In the genomic region with DNA sequence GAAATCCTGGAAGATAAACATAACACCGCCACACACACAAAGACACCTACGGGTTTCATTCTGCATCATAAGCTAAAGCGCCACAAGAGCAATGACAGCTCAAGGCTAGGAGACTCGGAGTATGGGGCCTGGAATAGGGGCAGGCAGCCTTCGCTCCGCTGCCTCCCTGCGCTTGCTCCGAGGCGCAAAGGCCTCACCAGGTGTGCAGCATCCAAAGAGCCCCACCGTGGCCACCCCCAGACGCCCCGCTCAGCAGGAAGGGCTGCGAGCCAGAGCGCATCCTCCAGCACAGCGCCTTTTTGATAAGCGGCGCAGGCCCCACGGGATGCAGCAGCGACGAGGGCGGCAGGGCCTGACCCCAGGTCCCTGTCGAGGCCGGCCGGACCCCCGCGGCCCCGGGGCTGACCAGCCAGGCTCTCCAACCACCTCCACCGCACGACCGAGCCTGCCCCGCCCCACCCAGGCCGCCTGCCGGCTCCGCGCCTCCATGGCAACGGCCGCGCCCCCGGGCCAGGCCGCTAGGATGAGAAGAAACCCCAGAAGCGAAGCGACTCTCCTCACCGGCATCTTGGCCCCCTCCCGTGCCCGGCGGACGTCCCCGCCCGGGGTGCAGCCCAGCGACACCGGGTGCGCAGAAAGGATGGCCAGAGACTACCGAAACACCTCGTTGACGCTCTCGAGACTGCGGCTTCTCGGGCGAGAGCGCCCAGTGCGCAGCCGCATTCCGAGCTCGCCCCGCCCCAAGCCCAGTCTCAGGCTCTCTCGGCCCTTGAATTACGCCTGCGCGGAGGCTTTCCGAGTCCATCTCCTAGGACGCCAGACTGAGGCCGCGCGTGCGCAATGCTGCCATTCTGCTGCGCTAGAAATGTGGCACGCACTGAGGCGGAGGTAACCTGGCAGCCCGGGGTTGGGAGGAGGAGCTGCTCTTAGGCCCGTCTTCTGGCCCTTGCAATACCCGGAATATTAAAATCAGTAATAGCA, we compare ENCODE assay signal across 8 cellular contexts. TPM values are rescaled to one million over a fixed set of nuclear protein-coding genes. Genes with fewer than 3 reads are reported as not detected.
A peak's percentile ranks its signal among the peaks of the same experiment; 100 is the strongest.
DNase-seq lines count a peak whose midpoint lies in the region; ATAC-seq and TF ChIP-seq lines count a peak whose summit lies in the region.

A gene (minus strand): TSS at position 694 of the 981 bp plus-strand sequence. CDS start 127 bp downstream, at position 567.

- ATAC-seq in GM21528 (IDR thresholded peaks at IDR 0.05; ENCODE audit: low FRiP score, unreplicated experiment) (peak; percentile 92), IMR-90 (ENCODE audit: low read depth) (peak; percentile 99), mucosa of descending colon (peak; percentile 99)

- intact Hi-C loops in IMR-90 (cut with micrococcal nuclease) (no loop called here), mucosa of descending colon (cut with DNase I, micrococcal nuclease) (no loop called here)

- no peak within 1 kb of the TSS for H2BK120ac ChIP-seq in IMR-90 (ENCODE audit: low read depth, low read length)

- POLR2A ChIA-PET in IMR-90 (lab: Charles Lee; ENCODE audit: unreplicated experiment), result interaction anchor here (0.6 to 0.7 kb wide), 2 partner anchors 8 to 9 kb away, joined by 3 to 7 read pairs; no protein-coding TSS in a partner anchor

- TF ChIP-seq POLR2A in IMR-90 (IDR thresholded peaks at IDR 0.05; ENCODE audit: low read depth, low read length), result no peak

- H4K5ac ChIP-seq in IMR-90 (ENCODE audit: low read depth, low read length), result peak within 1 kb of the TSS; percentile 18; the same call in 1 of the 2 replicates

- peak within 1 kb of the TSS; percentile 61 to 86 for H4K8ac ChIP-seq in IMR-90 (ENCODE audit: low read depth in 2 of 2, low read length in 2 of 2)

- H3K14ac ChIP-seq in IMR-90 (replicated peaks; ENCODE audit: low read depth, low read length), result 0 out of 2 replicates have a peak within 1 kb of the TSS, but pooled peaks have one; percentile 31

- CTCF ChIA-PET in IMR-90 (lab: Yijun Ruan, JAX), result interaction anchor here (0.5 to 1.3 kb wide), 4 partner anchors 10 to 83 kb away, joined by 3 to 6 read pairs (median 4); a partner anchor contains a TSS

- peak within 1 kb of the TSS; percentile 6; the same call in 1 of the 2 replicates for H3K4ac ChIP-seq in IMR-90 (ENCODE audit: low read depth, low read length)

- 0 out of 2 replicates have a peak, but pooled peaks cover 5% of the 10 kb centered on the region for H3K9me1 ChIP-seq in IMR-90 (ENCODE audit: insufficient read depth, low read length)

- no peak for TF ChIP-seq RAD21 in IMR-90 (IDR thresholded peaks at IDR 0.05; ENCODE audit: low read length)

- H3K36me3 ChIP-seq in IMR-90 (ENCODE audit: control insufficient read depth, insufficient read depth, low read length) (peaks cover 2% of the 10 kb centered on the region; the same call in 1 of the 2 replicates), mucosa of descending colon (ENCODE audit: low read depth) (peaks cover 3% of the 10 kb centered on the region)

- H3K23ac ChIP-seq in IMR-90 (ENCODE audit: low read depth, low read length), result no peak within 1 kb of the TSS

- H3K9me3 ChIP-seq in IMR-90 (ENCODE audit: control insufficient read depth, insufficient read depth, low read length) (peaks cover under 1% of the 10 kb centered on the region; the same call in 1 of the 2 replicates), mucosa of descending colon (no peaks in the 10 kb centered on the region)

- no peak within 1 kb of the TSS for H3K18ac ChIP-seq in IMR-90 (ENCODE audit: low read depth, low read length)

- peak within 1 kb of the TSS; percentile 95 for H3K4me2 ChIP-seq in IMR-90 (ENCODE audit: low read depth, low read length)

- TF ChIP-seq CTCF in IMR-90 (conservative IDR thresholded peaks at IDR 0.05; ENCODE audit: low read depth, low read length) (no peak), mucosa of descending colon (IDR thresholded peaks at IDR 0.05) (no peak)

- 1% methylated on average over 49 of the region's 81 CpGs; no CpG with 5 or more reads in 1 of the 2 experiments for WGBS in IMR-90 (ENCODE audit: extremely low coverage in 2 of 2, insufficient read length in 1 of 2), 2 experiments

- DNase-seq in DMS114 treated with DMSO at 0.1 percent for 48 hours (lab: John Stamatoyannopoulos, UW; ENCODE audit: unreplicated experiment) (peak; percentile 97), IMR-90 (peak; percentile 91), OCI-M1 (lab: John Stamatoyannopoulos, UW) (peak; percentile 98), activated T-cell treated with anti-CD3 and anti-CD28 coated beads for 24 hours (ENCODE audit: low read depth) (peak; percentile 97), epithelial cell of prostate (ENCODE audit: low read depth, low spot score) (peak; percentile 67), mucosa of descending colon (peak; percentile 97 to 99 (median 99))
- peak; percentile 99 for DNase-seq in stimulated activated CD8-positive, alpha-beta memory T cell treated with anti-CD3 and anti-CD28 coated beads, Interleukin-4, amount 100 ng/mL, for 24 hours (ENCODE audit: low read depth)

- no peak within 1 kb of the TSS for H2BK15ac ChIP-seq in IMR-90 (ENCODE audit: low read depth, low read length)

- peak within 1 kb of the TSS; percentile 96 for H2AFZ ChIP-seq in IMR-90 (replicated peaks; ENCODE audit: low read length, poor library complexity)

- peak within 1 kb of the TSS; percentile 80 for H3K9ac ChIP-seq in IMR-90 (ENCODE audit: low read depth, low read length)

- H2AK9ac ChIP-seq in IMR-90 (replicated peaks; ENCODE audit: low read depth, low read length, poor library complexity), result no peak within 1 kb of the TSS

- H3K79me1 ChIP-seq in IMR-90 (ENCODE audit: low read depth in 1 of 2, low read length in 2 of 2), result peaks cover 12 to 13% of the 10 kb centered on the region in 2 experiments; a peak in 3 of 4 replicates

- no peak within 1 kb of the TSS for H3K56ac ChIP-seq in IMR-90 (ENCODE audit: extremely low read depth, insufficient read depth, low read length)

- no peak within 1 kb of the TSS for H2BK20ac ChIP-seq in IMR-90 (ENCODE audit: low read depth, low read length)

- peak within 1 kb of the TSS; percentile 64 for H3K27ac ChIP-seq in IMR-90 (ENCODE audit: insufficient read depth, low read length)
- peak within 1 kb of the TSS; percentile 19 for H3K27ac ChIP-seq in epithelial cell of prostate

- dilution Hi-C loops in IMR-90 (cut with HindIII; ENCODE audit: low sequenced_read_pairs, unreplicated experiment), result no loop called here

- no peaks in the 10 kb centered on the region for H3K4me1 ChIP-seq in IMR-90 (ENCODE audit: control insufficient read depth, insufficient read depth, low read length)
- peaks cover 10% of the 10 kb centered on the region for H3K4me1 ChIP-seq in mucosa of descending colon (ENCODE audit: low read depth)

- H2BK5ac ChIP-seq in IMR-90 (ENCODE audit: low read depth, low read length, poor library complexity, severe bottlenecking), result no peak within 1 kb of the TSS

- in situ Hi-C loops in IMR-90 (cut with MboI; ENCODE audit: low sequenced_read_pairs), result no loop called here

- H4K91ac ChIP-seq in IMR-90 (ENCODE audit: insufficient read depth, low read depth, low read length), result peak within 1 kb of the TSS; percentile 26; the same call in 1 of the 2 replicates

- H3K27me3 ChIP-seq in IMR-90 (ENCODE audit: control insufficient read depth, insufficient read depth, low read length), result no peaks in the 10 kb centered on the region

- H3K4me3 ChIP-seq in IMR-90 (ENCODE audit: insufficient read depth, low read depth, low read length) (peak within 1 kb of the TSS; percentile 84), mucosa of descending colon (peak within 1 kb of the TSS; percentile 69)

- H2AK5ac ChIP-seq in IMR-90 (ENCODE audit: low read depth, low read length), result no peak within 1 kb of the TSS

- H4K20me1 ChIP-seq in IMR-90 (ENCODE audit: insufficient read depth, low read length), result no peaks in the 10 kb centered on the region

- BruUV-seq in IMR-90 (replicated peaks; lab: Mats Ljungman, UMichigan), result no TSS peak

TF ChIP-seq in IMR-90, 13 proteins besides CTCF, POLR2A, EP300 and RAD21:
- TF ChIP-seq MAFK (IDR thresholded peaks at IDR 0.05; ENCODE audit: low read depth, low read length) (no peak), MXI1 (IDR thresholded peaks at IDR 0.05; ENCODE audit: borderline replicate concordance, low read depth, low read length) (peak; percentile 61; the same call in 1 of the 2 replicates), FOS (IDR thresholded peaks at IDR 0.05; ENCODE audit: low read depth, low read length) (no peak), SMC3 (IDR thresholded peaks at IDR 0.05; ENCODE audit: low read depth, low read length) (no peak), NFE2L2 (IDR thresholded peaks at IDR 0.05; ENCODE audit: low read depth, low read length) (no peak), CEBPB (IDR thresholded peaks at IDR 0.05; ENCODE audit: low read depth, low read length) (no peak), MAZ (IDR thresholded peaks at IDR 0.05; ENCODE audit: borderline replicate concordance, low read depth, low read length) (no peak)
- TF ChIP-seq, protein P1, sequence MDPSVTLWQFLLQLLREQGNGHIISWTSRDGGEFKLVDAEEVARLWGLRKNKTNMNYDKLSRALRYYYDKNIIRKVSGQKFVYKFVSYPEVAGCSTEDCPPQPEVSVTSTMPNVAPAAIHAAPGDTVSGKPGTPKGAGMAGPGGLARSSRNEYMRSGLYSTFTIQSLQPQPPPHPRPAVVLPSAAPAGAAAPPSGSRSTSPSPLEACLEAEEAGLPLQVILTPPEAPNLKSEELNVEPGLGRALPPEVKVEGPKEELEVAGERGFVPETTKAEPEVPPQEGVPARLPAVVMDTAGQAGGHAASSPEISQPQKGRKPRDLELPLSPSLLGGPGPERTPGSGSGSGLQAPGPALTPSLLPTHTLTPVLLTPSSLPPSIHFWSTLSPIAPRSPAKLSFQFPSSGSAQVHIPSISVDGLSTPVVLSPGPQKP (IDR thresholded peaks at IDR 0.05; ENCODE audit: borderline replicate concordance, low read depth, low read length), result no peak

RNA-seq across cellular contexts. Expression of the gene that starts here (rescaled TPM):
- total RNA-seq in IMR-90 (2012; rRNA removed) (4.3 and 9.4 TPM in 2 replicates), mucosa of descending colon (10 to 100 TPM in 1 of 3 donors, 1 to 10 TPM in 2; 3.2 to 11.0 (median 3.8) TPM)
- 3.4 and 4.5 TPM in 2 replicates for polyA plus RNA-seq in IMR-90 (2012; rRNA removed)
- 0.64 and 1.4 TPM in 2 replicates for polyA plus RNA-seq in IMR-90 (2012; cell fraction: cytosol; rRNA removed)
- polyA plus RNA-seq in IMR-90 (2012; cell fraction: nucleus; rRNA removed; ENCODE audit: low replicate concordance), result 1.8 and 7.0 TPM in 2 replicates

Comparison
In these comparisons a context has a peak if more than half of its experiments do, and no peak if none do; other contexts are left out.
1. Peak in every context shown above with its lines: DNase-seq, ATAC-seq, H3K4me3 ChIP-seq and H3K27ac ChIP-seq.